ENCODE assay signal across 8 cellular contexts in genomic region chr11:74398244-74399159, GRCh38. TPM values are rescaled to one million over a fixed set of nuclear protein-coding genes. Genes with fewer than 3 reads are reported as not detected.
DNase-seq lines count a peak whose midpoint lies in the region; ATAC-seq, FAIRE-seq and TF ChIP-seq lines count a peak whose summit lies in the region.

Gene PGM2L1, minus strand, starts transcription at chr11:74398433. Its CDS starts 272 bp downstream, at chr11:74398161.

- peak; percentile 94 for ATAC-seq in HG03432 (IDR thresholded peaks at IDR 0.05; ENCODE audit: unreplicated experiment)

- peaks cover 35% of the 10 kb centered on the region for H3K4me1 Mint-ChIP-seq in chondrocyte (ENCODE audit: low read depth)

- peak within 1 kb of the TSS; percentile 95 for H3K27ac ChIP-seq in kidney (ENCODE audit: low read depth in 2 of 2, low read length in 2 of 2)

- intact Hi-C loops in kidney (cut with DNase I), result loop anchor here (10.0 kb wide), 1 partner anchor 46 kb away; no protein-coding TSS in a partner anchor

- DNase-seq in Ammon's horn (ENCODE audit: low spot score), result peak; percentile 97
- DNase-seq in NCI-H460 (ENCODE audit: extremely low read depth, low read depth), result peak; percentile 86
- DNase-seq in activated CD4-positive, alpha-beta T cell treated with anti-CD3 and anti-CD28 coated beads for 1 hour, result peak; percentile 89
- DNase-seq in chondrocyte (ENCODE audit: low spot score), result peak; percentile 97
- DNase-seq in kidney, result peak; percentile 97
- DNase-seq in stimulated activated CD4-positive, alpha-beta T cell treated with anti-CD3 and anti-CD28 coated beads, Interleukin-15, amount 100 ng/mL, for 1 hour (ENCODE audit: low read depth in 1 of 2, low spot score in 1 of 2), result peak; percentile 80 to 82

- H3K4me3 ChIP-seq in kidney (ENCODE audit: low read length in 2 of 2), result peak within 1 kb of the TSS; percentile 92 to 100

- H3K4me1 ChIP-seq in kidney (ENCODE audit: control insufficient read depth in 1 of 2, insufficient read depth in 1 of 2, low read depth in 1 of 2, low read length in 2 of 2), result no peaks in the 10 kb centered on the region

- peak within 1 kb of the TSS; percentile 87 to 88 for H3K9ac ChIP-seq in kidney (ENCODE audit: low read length in 2 of 2)

- peak; percentile 76 for FAIRE-seq in kidney (lab: Jason Lieb, UNC)

- peak; percentile 50 for TF ChIP-seq POLR2A in GM19193 (IDR thresholded peaks at IDR 0.05; ENCODE audit: extremely low read depth, insufficient read depth, insufficient read length)

- no peaks in the 10 kb centered on the region for H3K9me3 ChIP-seq in kidney (ENCODE audit: control insufficient read depth in 1 of 2, low read length in 2 of 2)

- no peaks in the 10 kb centered on the region for H3K9me3 Mint-ChIP-seq in chondrocyte (ENCODE audit: low read depth)

- peak within 1 kb of the TSS; percentile 99 for H3K4me3 Mint-ChIP-seq in chondrocyte (ENCODE audit: unreplicated experiment)

- no peaks in the 10 kb centered on the region for H3K27me3 Mint-ChIP-seq in chondrocyte (ENCODE audit: low read depth)

- H3K27ac Mint-ChIP-seq in chondrocyte (ENCODE audit: unreplicated experiment), result peak within 1 kb of the TSS; percentile 98

- no peaks in the 10 kb centered on the region for H3K36me3 Mint-ChIP-seq in chondrocyte (ENCODE audit: low read depth)

- TF ChIP-seq CTCF in chondrocyte (IDR thresholded peaks at IDR 0.05) (no peak), kidney (IDR thresholded peaks at IDR 0.05; ENCODE audit: borderline replicate concordance, extremely low read depth, insufficient read depth) (no peak)

- no peaks in the 10 kb centered on the region for H3K36me3 ChIP-seq in kidney (ENCODE audit: control insufficient read depth in 1 of 2, insufficient read depth in 2 of 2, low read length in 2 of 2)

RNA-seq across cellular contexts. Expression of gene PGM2L1, which starts in this region (rescaled TPM):
- total RNA-seq in NCI-H460 (2014; rRNA removed; shearing (Covaris generic)), result 2.1 TPM in 2 replicates
- polyA plus RNA-seq in NCI-H460 (2014; cell fraction: nucleus; rRNA removed), result 0.32 and 0.44 TPM in 2 replicates
- total RNA-seq in chondrocyte, result 20.4 to 23.6 TPM (median 22.0 TPM) in 3 replicates
- total RNA-seq in kidney, result 11.5 TPM
- 1.0 TPM for polyA plus RNA-seq in kidney (ENCODE audit: insufficient read depth, low read depth, low replicate concordance)

Comparison
In these comparisons a context has a peak if more than half of its experiments do, and no peak if none do; other contexts are left out.
1. Peak in every context shown above with its lines: DNase-seq, ATAC-seq, H3K4me3 ChIP-seq and H3K27ac ChIP-seq.